8 cellular contexts compared by ENCODE assay signal in genomic region chr1:156337888-156338179, GRCh38. TPM values are rescaled to one million over a fixed set of nuclear protein-coding genes. Genes with fewer than 3 reads are reported as not detected.
DNase-seq lines count a peak whose midpoint lies in the region; ATAC-seq and TF ChIP-seq lines count a peak whose summit lies in the region.

No MANE protein-coding gene starts in this region.

- H3K27me3 Mint-ChIP-seq in osteocyte (ENCODE audit: unreplicated experiment): peaks cover 2% of the 10 kb centered on the region

- no peaks in the 10 kb centered on the region for H3K9me3 ChIP-seq in SJSA1 (replicated peaks)

- TF ChIP-seq CTCF in epithelial cell of proximal tubule (conservative IDR thresholded peaks at IDR 0.05; ENCODE audit: low read depth, low read length) (no peak), osteocyte (IDR thresholded peaks at IDR 0.05) (peak; percentile 14)

- DNase-seq in SJSA1 (ENCODE audit: low read depth in 1 of 2, low spot score in 2 of 2) (no peak), epithelial cell of proximal tubule (ENCODE audit: low read depth) (peak; percentile 0), osteocyte (ENCODE audit: extremely low spot score, unreplicated experiment) (no peak)

- no peaks in the 10 kb centered on the region for H3K27me3 ChIP-seq in SJSA1 (replicated peaks)

- peak overlapping the region; percentile 98 for H3K4me3 Mint-ChIP-seq in osteocyte (ENCODE audit: unreplicated experiment)

- H3K9me3 Mint-ChIP-seq in osteocyte (ENCODE audit: unreplicated experiment): no peaks in the 10 kb centered on the region

- ATAC-seq in GM21447 (IDR thresholded peaks at IDR 0.05; ENCODE audit: unreplicated experiment) (peak; percentile 21), HG03520 (IDR thresholded peaks at IDR 0.05; ENCODE audit: unreplicated experiment) (no peak), GM21515 (IDR thresholded peaks at IDR 0.05; ENCODE audit: unreplicated experiment) (no peak), GM19328 (IDR thresholded peaks at IDR 0.05; ENCODE audit: unreplicated experiment) (no peak), HG02884 (IDR thresholded peaks at IDR 0.05; ENCODE audit: unreplicated experiment) (no peak)

- H3K36me3 Mint-ChIP-seq in osteocyte (ENCODE audit: unreplicated experiment): peaks cover 14% of the 10 kb centered on the region

- no peak overlapping the region for H3K27ac ChIP-seq in SJSA1

- peak overlapping the region; percentile 95 for H3K27ac Mint-ChIP-seq in osteocyte (ENCODE audit: unreplicated experiment)

- H3K4me1 Mint-ChIP-seq in osteocyte (ENCODE audit: unreplicated experiment): peaks cover 24% of the 10 kb centered on the region

- H3K4me1 ChIP-seq in SJSA1 (replicated peaks): peaks cover 10% of the 10 kb centered on the region

- peak overlapping the region; percentile 57 for H3K4me3 ChIP-seq in SJSA1
- H3K4me3 ChIP-seq in epithelial cell of proximal tubule (ENCODE audit: low read depth, low read length): peak overlapping the region; percentile 92

- peaks cover 45% of the 10 kb centered on the region for H3K36me3 ChIP-seq in SJSA1

RNA-seq across cellular contexts. Expression of gene CCT3, which starts 0.3 kb away (rescaled TPM):
- total RNA-seq in SJSA1 (2014; rRNA removed; shearing (Covaris generic)): 406 and 520 TPM in 2 replicates
- total RNA-seq in epithelial cell of proximal tubule (358 and 726 TPM in 2 replicates), osteocyte (192 and 193 TPM in 2 replicates)

RNA-seq across cellular contexts. Expression of gene TSACC, which starts 0.5 kb away (rescaled TPM):
- total RNA-seq in SJSA1 (2014; rRNA removed; shearing (Covaris generic)): not detected in 2 replicates
- total RNA-seq in epithelial cell of proximal tubule (0.36 and 0.69 TPM in 2 replicates), osteocyte (not detected in 2 replicates)

RNA-seq across cellular contexts. Expression of gene RHBG, which starts 31.2 kb away (rescaled TPM):
- not detected in 2 replicates for total RNA-seq in SJSA1 (2014; rRNA removed; shearing (Covaris generic))
- total RNA-seq in epithelial cell of proximal tubule: 0.14 TPM in 1 of 2 replicates, not detected in the other
- not detected in 2 replicates for total RNA-seq in osteocyte

RNA-seq across cellular contexts. Expression of gene VHLL, which starts 38.7 kb away (rescaled TPM):
- not detected in 2 replicates for total RNA-seq in SJSA1 (2014; rRNA removed; shearing (Covaris generic))
- total RNA-seq in epithelial cell of proximal tubule (not detected in 2 replicates), osteocyte (not detected in 2 replicates)

RNA-seq across cellular contexts. Expression of gene GLMP, which starts 42.4 kb away (rescaled TPM):
- total RNA-seq in SJSA1 (2014; rRNA removed; shearing (Covaris generic)): 30.0 and 32.0 TPM in 2 replicates
- 47.9 and 66.3 TPM in 2 replicates for total RNA-seq in epithelial cell of proximal tubule
- 77.1 and 86.4 TPM in 2 replicates for total RNA-seq in osteocyte
